16 cellular contexts compared by ENCODE assay signal in genomic region chr7:88233828-88234227, GRCh38.
"Had no signal": no experiment of that assay in that cellular context is flagged by ENCODE, and none has a peak within 500 bp of the region (broad histone marks: within the 10 kb centered on the region; RNA-seq: fewer than 3 reads in every experiment).

No MANE protein-coding gene starts in this region.

- ATAC-seq: pancreas had no signal

- H3K27me3 ChIP-seq: esophagus squamous epithelium, pancreas, stomach, testis had no signal

- H3K9me3 ChIP-seq: esophagus squamous epithelium, pancreas, stomach, testis had no signal

- DNase-seq: activated CD4-positive, alpha-beta T cell treated with anti-CD3 and anti-CD28 coated beads, Interleukin-2, amount 50 U/mL, for 4 hours; activated CD4-positive, CD25-positive, alpha-beta regulatory T cell treated with anti-CD3 and anti-CD28 coated beads, Interleukin-2, amount 50 U/mL, for 72 hours; activated naive CD4-positive, alpha-beta T cell; activated naive CD8-positive, alpha-beta T cell treated with anti-CD3 and anti-CD28 coated beads, Interleukin-2, amount 10 ng/mL, durations not matched to agents 7 days and 5 days; activated T-cell treated with anti-CD3 and anti-CD28 coated beads for 4 hours; cortex of kidney; effector CD4-positive, alpha-beta T cell; esophagus squamous epithelium; foreskin melanocyte; head of caudate nucleus; immature natural killer cell; pancreas; stimulated activated CD4-positive, alpha-beta T cell treated with anti-CD3 and anti-CD28 coated beads, Interleukin-12 subunit alpha, Interleukin-12 subunit beta, amount 100 ng/mL, for 4 hours; stimulated activated CD4-positive, alpha-beta T cell treated with anti-CD3 and anti-CD28 coated beads, Interleukin-2, amount 100 ng/mL, for 24 hours; stomach; testis had no signal

- H3K27ac ChIP-seq: esophagus squamous epithelium, pancreas, stomach, testis had no signal

- H3K4me3 ChIP-seq: esophagus squamous epithelium, pancreas, stomach, testis had no signal

- H3K36me3 ChIP-seq: esophagus squamous epithelium, pancreas, stomach had no signal

- H3K4me1 ChIP-seq: esophagus squamous epithelium, pancreas, stomach, testis had no signal
